ENCODE assay signal across 8 cellular contexts in the genomic region with DNA sequence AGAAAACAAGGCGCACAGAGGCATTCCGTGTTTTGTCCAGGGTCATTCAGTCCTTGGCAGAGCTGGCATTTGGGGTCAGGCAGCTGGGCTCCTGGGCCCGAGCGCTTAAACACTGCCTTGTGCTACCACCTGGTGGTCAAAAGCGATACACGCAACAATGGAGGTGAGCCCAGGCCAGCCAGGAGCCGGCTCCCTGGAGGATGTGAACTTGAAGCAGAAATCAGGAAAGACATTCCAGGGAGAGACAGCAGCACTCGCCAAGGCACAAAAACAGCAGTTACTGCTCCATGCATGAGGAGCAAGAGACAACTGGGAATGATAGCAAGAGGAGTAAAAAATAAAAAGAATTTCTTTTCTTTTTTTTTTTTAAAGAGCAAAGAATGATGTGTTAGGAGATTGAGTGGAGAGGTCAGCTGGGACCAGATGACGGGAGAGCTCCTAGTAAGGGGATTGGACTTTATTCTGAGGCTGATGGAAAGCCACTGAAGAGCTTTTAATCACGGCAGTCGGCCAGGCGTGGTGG. TPM values are rescaled to one million over a fixed set of nuclear protein-coding genes. Genes with fewer than 3 reads are reported as not detected.
DNase-seq lines count a peak whose midpoint lies in the region; ATAC-seq and TF ChIP-seq lines count a peak whose summit lies in the region.

No MANE protein-coding gene starts in this region.

- H3K4me1 Mint-ChIP-seq in Caco-2 (ENCODE audit: low read depth, unreplicated experiment) = peaks cover 23% of the 10 kb centered on the region
- H3K4me1 Mint-ChIP-seq in natural killer cell treated with Interleukin-12 subunit alpha and Interleukin-12 subunit beta and Interleukin-15 and Interleukin-18, amount 100 ng/mL, for 72 hours (ENCODE audit: low read depth in 2 of 2) = no peaks in the 10 kb centered on the region

- no peak overlapping the region for H3K4me3 Mint-ChIP-seq in Caco-2 (ENCODE audit: unreplicated experiment)
- no peak overlapping the region for H3K4me3 Mint-ChIP-seq in natural killer cell treated with Interleukin-12 subunit alpha and Interleukin-12 subunit beta and Interleukin-15 and Interleukin-18, amount 100 ng/mL, for 72 hours

- no peak for TF ChIP-seq EP300 in esophagus muscularis mucosa (IDR thresholded peaks at IDR 0.05)

- TF ChIP-seq POLR2A in esophagus muscularis mucosa (IDR thresholded peaks at IDR 0.05; ENCODE audit: low read depth) = no peak

- CTCF ChIA-PET in Caco-2 (lab: Charles Lee) = interaction anchor here (0.6 to 2.7 kb wide), 17 partner anchors 30 to 427 kb away, joined by 3 to 48 read pairs (median 4); partner anchors contain the start of gene SLC19A3

- H3K36me3 ChIP-seq in Caco-2 (ENCODE audit: control insufficient read depth, insufficient read depth, low read length) = no peaks in the 10 kb centered on the region
- H3K36me3 ChIP-seq in NT2/D1 (ENCODE audit: insufficient read depth, insufficient read length, low read length) = no peaks in the 10 kb centered on the region
- H3K36me3 ChIP-seq in esophagus muscularis mucosa = no peaks in the 10 kb centered on the region

- H3K4me3 ChIP-seq in Caco-2 (ENCODE audit: low read depth, low read length) = no peak overlapping the region
- H3K4me3 ChIP-seq in NT2/D1 (ENCODE audit: insufficient read length, low read depth) = no peak overlapping the region
- H3K4me3 ChIP-seq in esophagus muscularis mucosa = no peak overlapping the region

- H3K27ac Mint-ChIP-seq in Caco-2 (ENCODE audit: unreplicated experiment) = peak overlapping the region; percentile 3
- no peak overlapping the region for H3K27ac Mint-ChIP-seq in natural killer cell treated with Interleukin-12 subunit alpha and Interleukin-12 subunit beta and Interleukin-15 and Interleukin-18, amount 100 ng/mL, for 72 hours

- POLR2A ChIA-PET in Caco-2 (lab: Charles Lee) = interaction anchor here (0.5 to 1.1 kb wide), 3 partner anchors 64 to 966 kb away, joined by 4 to 6 read pairs (median 4); no protein-coding TSS in a partner anchor

- BruUV-seq in Caco-2 (replicated peaks; lab: Mats Ljungman, UMichigan) = no TSS peak

- H3K9ac ChIP-seq in NT2/D1 (ENCODE audit: insufficient read length, low read depth) = no peak overlapping the region

- H3K27me3 Mint-ChIP-seq in Caco-2 (ENCODE audit: insufficient read depth, unreplicated experiment) = no peaks in the 10 kb centered on the region
- peaks cover 0 to 5% of the 10 kb centered on the region in 2 donors for H3K27me3 Mint-ChIP-seq in natural killer cell treated with Interleukin-12 subunit alpha and Interleukin-12 subunit beta and Interleukin-15 and Interleukin-18, amount 100 ng/mL, for 72 hours

- H3K9me3 ChIP-seq in Caco-2 (no peaks in the 10 kb centered on the region), NT2/D1 (ENCODE audit: insufficient read depth, low read length) (no peaks in the 10 kb centered on the region), esophagus muscularis mucosa (no peaks in the 10 kb centered on the region)

- peaks cover 6% of the 10 kb centered on the region for H3K36me3 Mint-ChIP-seq in Caco-2 (ENCODE audit: insufficient read depth, unreplicated experiment)
- no peaks in the 10 kb centered on the region for H3K36me3 Mint-ChIP-seq in natural killer cell treated with Interleukin-12 subunit alpha and Interleukin-12 subunit beta and Interleukin-15 and Interleukin-18, amount 100 ng/mL, for 72 hours

- intact Hi-C loops in Caco-2 (cut with micrococcal nuclease; ENCODE audit: unreplicated experiment) (loop anchor here (1.0 to 5.0 kb wide), 5 partner anchors 96 to 360 kb away; partner anchors contain the start of gene AGFG1), esophagus muscularis mucosa (cut with DNase I) (loop anchor here (1.0 to 5.0 kb wide), 3 partner anchors 108 to 359 kb away; partner anchors contain the start of gene AGFG1)

- 21% methylated on average over 12 of the region's 12 CpGs for WGBS in esophagus muscularis mucosa

- ATAC-seq in GM19395 (IDR thresholded peaks at IDR 0.05; ENCODE audit: unreplicated experiment) (peak; percentile 99), HG03442 (IDR thresholded peaks at IDR 0.05; ENCODE audit: unreplicated experiment) (peak; percentile 97)
- ATAC-seq in natural killer cell treated with Interleukin-12 subunit alpha and Interleukin-12 subunit beta and Interleukin-15 and Interleukin-18, amount 100 ng/mL, for 72 hours = peak; percentile 71 to 77

- H3K9me3 Mint-ChIP-seq in Caco-2 (ENCODE audit: unreplicated experiment) = no peaks in the 10 kb centered on the region
- H3K9me3 Mint-ChIP-seq in natural killer cell treated with Interleukin-12 subunit alpha and Interleukin-12 subunit beta and Interleukin-15 and Interleukin-18, amount 100 ng/mL, for 72 hours = no peaks in the 10 kb centered on the region

- peak overlapping the region in 1 of 4 donors; percentile 32 for H3K27ac ChIP-seq in esophagus muscularis mucosa (replicated peaks in 1 of 4)

- peaks cover 25% of the 10 kb centered on the region for H3K4me1 ChIP-seq in Caco-2
- H3K4me1 ChIP-seq in NT2/D1 (ENCODE audit: insufficient read depth, insufficient read length) = peaks cover 3% of the 10 kb centered on the region
- H3K4me1 ChIP-seq in esophagus muscularis mucosa = peaks cover 0 to 9% (median 8%) of the 10 kb centered on the region in 4 donors

- DNase-seq in Caco-2 (peak; percentile 78 to 82), NT2/D1 (ENCODE audit: low read depth, low spot score) (peak; percentile 83), esophagus muscularis mucosa (ENCODE audit: extremely low spot score) (no peak)
- peak; percentile 79 for DNase-seq in activated CD8-positive, alpha-beta memory T cell treated with anti-CD3 and anti-CD28 coated beads, Interleukin-2, amount 50 U/mL, for 48 hours
- DNase-seq in natural killer cell treated with Interleukin-12 subunit alpha and Interleukin-12 subunit beta and Interleukin-15 and Interleukin-18, amount 100 ng/mL, for 72 hours (ENCODE audit: low spot score) = peak; percentile 62
- DNase-seq in stimulated activated naive CD4-positive, alpha-beta T cell treated with Interleukin-2 at 50 U/mL for 16 hours (lab: John Stamatoyannopoulos, UW) = peak; percentile 32

- H3K27me3 ChIP-seq in Caco-2 (replicated peaks; ENCODE audit: control insufficient read depth, insufficient read depth, low read length) = no peaks in the 10 kb centered on the region
- no peaks in the 10 kb centered on the region for H3K27me3 ChIP-seq in NT2/D1 (ENCODE audit: insufficient read depth, insufficient read length)
- no peaks in the 10 kb centered on the region for H3K27me3 ChIP-seq in esophagus muscularis mucosa

- TF ChIP-seq CTCF in Caco-2 (IDR thresholded peaks at IDR 0.05; ENCODE audit: insufficient read depth in 1 of 2, low read depth in 1 of 2, low read length in 1 of 2, severe bottlenecking in 1 of 2, unreplicated experiment in 1 of 2) (peak; percentile 76 to 81), esophagus muscularis mucosa (IDR thresholded peaks at IDR 0.05) (peak; percentile 83 to 94 (median 88))

RNA-seq across cellular contexts. Expression of gene SCYGR8, which starts 20.7 kb away (rescaled TPM):
- total RNA-seq in Caco-2 (2022) (not detected in 2 replicates), esophagus muscularis mucosa (not detected)
- total RNA-seq in natural killer cell treated with Interleukin-12 subunit alpha and Interleukin-12 subunit beta and Interleukin-15 and Interleukin-18, amount 100 ng/mL, for 72 hours = not detected

RNA-seq across cellular contexts. Expression of gene SCYGR7, which starts 38.3 kb away (rescaled TPM):
- total RNA-seq in Caco-2 (2022) (not detected in 2 replicates), esophagus muscularis mucosa (not detected)
- not detected for total RNA-seq in natural killer cell treated with Interleukin-12 subunit alpha and Interleukin-12 subunit beta and Interleukin-15 and Interleukin-18, amount 100 ng/mL, for 72 hours

RNA-seq across cellular contexts. Expression of gene SCYGR6, which starts 41.9 kb away (rescaled TPM):
- total RNA-seq in Caco-2 (2022) (not detected in 2 replicates), esophagus muscularis mucosa (not detected)
- not detected for total RNA-seq in natural killer cell treated with Interleukin-12 subunit alpha and Interleukin-12 subunit beta and Interleukin-15 and Interleukin-18, amount 100 ng/mL, for 72 hours

RNA-seq across cellular contexts. Expression of gene CCL20, which starts 47.2 kb away (rescaled TPM):
- total RNA-seq in Caco-2 (2022) (2.8 and 3.5 TPM in 2 replicates), esophagus muscularis mucosa (1 to 10 TPM in 1 of 4 donors, not detected in 3; 3.5 TPM)
- total RNA-seq in natural killer cell treated with Interleukin-12 subunit alpha and Interleukin-12 subunit beta and Interleukin-15 and Interleukin-18, amount 100 ng/mL, for 72 hours = not detected

RNA-seq across cellular contexts. Expression of gene SLC19A3, which starts 48.6 kb away (rescaled TPM):
- total RNA-seq in Caco-2 (2022) (88.2 and 98.5 TPM in 2 replicates), esophagus muscularis mucosa (1 to 10 TPM in 1 of 4 donors, under 1 TPM in 3; 0.40 to 1.5 (median 0.69) TPM)
- total RNA-seq in natural killer cell treated with Interleukin-12 subunit alpha and Interleukin-12 subunit beta and Interleukin-15 and Interleukin-18, amount 100 ng/mL, for 72 hours = not detected
